ENCODE assay signal across 8 cellular contexts in genomic region chr14:101963611-101964296, GRCh38. TPM values are rescaled to one million over a fixed set of nuclear protein-coding genes. Genes with fewer than 3 reads are reported as not detected.
DNase-seq lines count a peak whose midpoint lies in the region; ATAC-seq, FAIRE-seq and TF ChIP-seq lines count a peak whose summit lies in the region.

No MANE protein-coding gene starts in this region.

- peaks cover 5% of the 10 kb centered on the region for H3K36me3 Mint-ChIP-seq in nephron (ENCODE audit: low read depth)

- no peaks in the 10 kb centered on the region for H3K9me3 Mint-ChIP-seq in nephron

- H3K27me3 ChIP-seq in AG04450 (ENCODE audit: control insufficient read depth, insufficient read depth, low read length) (no peaks in the 10 kb centered on the region), HUES64 (ENCODE audit: insufficient read depth, low read length) (peaks cover 20% of the 10 kb centered on the region), bronchial epithelial cell (ENCODE audit: control insufficient read depth, insufficient read depth, low read length) (no peaks in the 10 kb centered on the region), body of pancreas (no peaks in the 10 kb centered on the region)

- no peak for FAIRE-seq in bronchial epithelial cell (lab: Jason Lieb, UNC)

- POLR2A ChIA-PET in AG04450 (lab: Yijun Ruan, JAX) = no interaction called here

- TF ChIP-seq CTCF in AG04450 (IDR thresholded peaks at IDR 0.05; ENCODE audit: low read depth, low read length) = no peak
- TF ChIP-seq CTCF in bronchial epithelial cell (IDR thresholded peaks at IDR 0.05; ENCODE audit: insufficient read depth, low read length, severe bottlenecking) = no peak
- no peak for TF ChIP-seq CTCF in nephron (IDR thresholded peaks at IDR 0.05; ENCODE audit: unreplicated experiment in 3 of 3)
- TF ChIP-seq CTCF in body of pancreas (IDR thresholded peaks at IDR 0.05) = no peak

- peak overlapping the region; percentile 38 to 84 (median 45) for H3K27ac Mint-ChIP-seq in nephron

- WGBS in HUES64 = 71% methylated on average over 21 of the region's 21 CpGs
- WGBS in body of pancreas, 2 donors = 60 to 68% methylated on average over 18 to 21 of the region's 21 CpGs

- no peak overlapping the region for H3K9ac ChIP-seq in HUES64 (ENCODE audit: low read depth, low read length)

- H3K9me3 ChIP-seq in AG04450 (ENCODE audit: control insufficient read depth, insufficient read depth, low read length) (no peaks in the 10 kb centered on the region; the same call in 1 of the 2 replicates), HUES64 (ENCODE audit: insufficient read depth, low read depth, low read length) (no peaks in the 10 kb centered on the region), body of pancreas (no peaks in the 10 kb centered on the region)

- H3K4me1 ChIP-seq in HUES64 (ENCODE audit: insufficient read depth, low read length) (peaks cover 23% of the 10 kb centered on the region), body of pancreas (peaks cover 54% of the 10 kb centered on the region)

- DNase-seq in AG04450 (ENCODE audit: low read depth, low spot score) (no peak), bronchial epithelial cell (ENCODE audit: low read depth) (no peak), body of pancreas (no peak), NCI-H146 treated with DMSO at 0.1 percent for 48 hours (lab: John Stamatoyannopoulos, UW; ENCODE audit: unreplicated experiment) (no peak)

- H3K4me1 Mint-ChIP-seq in nephron = peaks cover 29% of the 10 kb centered on the region

- ATAC-seq in GM21381 (IDR thresholded peaks at IDR 0.05; ENCODE audit: unreplicated experiment) (no peak), body of pancreas (no peak), HG02852 (IDR thresholded peaks at IDR 0.05; ENCODE audit: unreplicated experiment) (no peak)

- intact Hi-C loops in body of pancreas (cut with DNase I) = no loop called here

- CTCF ChIA-PET in AG04450 (lab: Charles Lee) = no interaction called here

- TF ChIP-seq POLR2A in body of pancreas (IDR thresholded peaks at IDR 0.05) = no peak

- peak overlapping the region; percentile 71 to 84 (median 77) for H3K4me3 Mint-ChIP-seq in nephron

- H3K4me3 ChIP-seq in AG04450 (ENCODE audit: low read depth, low read length) (peak overlapping the region; percentile 33), HUES64 (ENCODE audit: low read length) (peak overlapping the region; percentile 49), bronchial epithelial cell (ENCODE audit: low read depth, low read length) (peak overlapping the region; percentile 7), body of pancreas (no peak overlapping the region)

- H3K36me3 ChIP-seq in HUES64 (ENCODE audit: insufficient read depth, low read length) (no peaks in the 10 kb centered on the region; the same call in 1 of the 2 replicates), bronchial epithelial cell (ENCODE audit: control insufficient read depth, insufficient read depth, low read length) (peaks cover 2% of the 10 kb centered on the region), body of pancreas (replicated peaks in 1 of 2; ENCODE audit: insufficient read depth in 1 of 2, low read depth in 2 of 2) (no peaks in the 10 kb centered on the region)

- H3K27ac ChIP-seq in AG04450 (ENCODE audit: low read depth, low read length) (peak overlapping the region; percentile 21), HUES64 (ENCODE audit: low read depth, low read length) (no peak overlapping the region), body of pancreas (peak overlapping the region in 1 of 4 donors; percentile 44)

- H3K27me3 Mint-ChIP-seq in nephron (ENCODE audit: low read depth) = peaks cover 4% of the 10 kb centered on the region

RNA-seq across cellular contexts. Expression of gene DYNC1H1, which starts 0.6 kb away (rescaled TPM):
- 189 and 300 TPM in 2 replicates for polyA plus RNA-seq in AG04450 (2011; rRNA removed)
- 792 and 915 TPM in 2 replicates for polyA minus RNA-seq in AG04450 (2011; rRNA and poly(A)+ RNA removed)
- polyA plus RNA-seq in HUES64 (2013, experiment 1 of 2) = 143 TPM
- 146 TPM for polyA plus RNA-seq in HUES64 (2013, experiment 2 of 2)
- total RNA-seq in bronchial epithelial cell (277 and 372 TPM in 2 replicates), body of pancreas (100 to 1,000 TPM; 171 to 219 TPM)

Comparison
In these comparisons a context has a peak if more than half of its experiments do, and no peak if none do; other contexts are left out.
1. H3K4me3 ChIP-seq: peak in AG04450 (single experiment), HUES64 (single experiment) and bronchial epithelial cell (single experiment); none in body of pancreas (0 of 2).